ENCODE assay signal across 1 cellular context in the genomic region with DNA sequence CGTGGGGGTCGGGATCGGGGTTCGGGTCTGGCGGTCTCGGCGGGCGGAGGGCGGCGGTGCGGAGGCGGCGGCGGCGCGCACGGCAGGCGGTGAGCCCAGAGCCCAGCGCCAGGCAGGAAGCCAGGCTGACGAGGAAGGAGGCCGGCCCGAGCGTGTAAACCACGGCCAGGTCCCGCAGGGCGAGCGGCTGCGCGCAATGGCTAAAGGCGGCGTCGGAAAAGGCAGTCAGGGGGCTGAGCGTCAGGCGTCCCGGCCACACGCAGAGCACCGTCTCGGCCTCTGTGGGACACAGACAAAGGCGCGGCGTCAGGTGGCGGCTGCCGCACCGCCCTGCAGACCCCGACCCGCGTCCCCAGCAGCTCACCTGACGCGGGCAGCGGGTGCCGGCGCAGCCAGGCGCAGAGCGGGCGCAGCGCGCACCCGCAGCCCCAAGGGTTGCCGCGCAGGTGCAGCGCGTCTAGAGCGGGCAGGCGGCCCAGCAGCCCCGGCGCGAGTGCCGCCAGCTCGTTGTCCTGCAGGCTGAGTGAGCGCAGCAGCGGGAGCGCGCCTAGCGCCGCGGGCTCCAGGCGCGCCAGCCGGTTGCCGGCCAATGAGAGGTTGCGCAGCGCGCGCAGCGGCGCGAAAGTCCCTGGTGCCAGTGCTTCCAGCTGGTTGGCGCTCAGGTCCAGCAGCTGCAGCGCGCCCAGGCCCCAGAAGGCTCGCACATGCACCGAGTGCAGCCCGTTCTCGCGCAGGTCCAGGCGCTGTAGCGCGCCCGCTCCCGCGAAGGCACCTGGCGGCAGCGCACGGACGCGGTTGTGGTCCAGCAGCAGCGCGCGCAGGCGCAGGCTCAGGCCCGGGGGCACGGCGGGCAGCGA.
A peak's percentile ranks its signal among the peaks of the same experiment; 100 is the strongest.
TF ChIP-seq lines count a peak whose summit lies in the region.

No MANE protein-coding gene starts in this region.

TF ChIP-seq in GM12878, 131 proteins besides CTCF, POLR2A, EP300 and RAD21:
- TF ChIP-seq TCF12 (IDR thresholded peaks at IDR 0.05; ENCODE audit: low read depth, low read length) (0 out of 2 replicates have a peak, but pooled peaks have one; percentile 5), GATAD2B (conservative IDR thresholded peaks at IDR 0.05; ENCODE audit: low read depth) (peak; percentile 76; the same call in 1 of the 2 replicates), MXI1 (IDR thresholded peaks at IDR 0.05; ENCODE audit: low read depth, low read length) (peak; percentile 60), NRF1 (conservative IDR thresholded peaks at IDR 0.05; ENCODE audit: low read depth, low read length) (peak; percentile 33; the same call in 1 of the 2 replicates), LARP7 (IDR thresholded peaks at IDR 0.05) (peak; percentile 79; the same call in 1 of the 2 replicates), HDAC6 (IDR thresholded peaks at IDR 0.05; ENCODE audit: unreplicated experiment) (peak; percentile 100), SREBF2 (IDR thresholded peaks at IDR 0.05; ENCODE audit: low read length) (no peak), NR2F1 (conservative IDR thresholded peaks at IDR 0.05) (0 out of 2 replicates have a peak, but pooled peaks have one; percentile 27), DPF2 (IDR thresholded peaks at IDR 0.05) (peak; percentile 55; the same call in 1 of the 2 replicates), PAX8 (IDR thresholded peaks at IDR 0.05) (no peak), CREM (IDR thresholded peaks at IDR 0.05; ENCODE audit: low read depth) (no peak), CEBPB (IDR thresholded peaks at IDR 0.05; ENCODE audit: borderline replicate concordance in 1 of 2, low read depth in 2 of 2, low read length in 2 of 2) (no peak), SREBF1 (IDR thresholded peaks at IDR 0.05; ENCODE audit: low read length) (no peak), TCF7 (IDR thresholded peaks at IDR 0.05; ENCODE audit: borderline replicate concordance) (no peak), SMAD5 (IDR thresholded peaks at IDR 0.05; ENCODE audit: low read depth) (no peak), HDAC2 (IDR thresholded peaks at IDR 0.05) (0 out of 2 replicates have a peak, but pooled peaks have one; percentile 3), CHD1 (IDR thresholded peaks at IDR 0.05; ENCODE audit: low read depth, low read length) (no peak), TCF3 (IDR thresholded peaks at IDR 0.05; ENCODE audit: borderline replicate concordance, insufficient read depth, low read depth, low read length) (peak; percentile 51; the same call in 1 of the 2 replicates), RB1 (IDR thresholded peaks at IDR 0.05; ENCODE audit: borderline replicate concordance) (peak; percentile 71; the same call in 1 of the 2 replicates), IKZF1 (conservative IDR thresholded peaks at IDR 0.05) (peak; percentile 57), BCL11A (IDR thresholded peaks at IDR 0.05; ENCODE audit: low read depth, low read length) (no peak), ETV6 (conservative IDR thresholded peaks at IDR 0.05 in 1 of 2, IDR thresholded peaks at IDR 0.05 in 1 of 2; ENCODE audit: borderline replicate concordance in 1 of 2, low read depth in 1 of 2) (no peak), SMARCA5 (IDR thresholded peaks at IDR 0.05) (no peak; the same call in 1 of the 2 replicates), ESRRA (IDR thresholded peaks at IDR 0.05; ENCODE audit: low read length) (no peak), STAT3 (IDR thresholded peaks at IDR 0.05; ENCODE audit: low read depth, low read length) (no peak)
- TF ChIP-seq, protein P1, sequence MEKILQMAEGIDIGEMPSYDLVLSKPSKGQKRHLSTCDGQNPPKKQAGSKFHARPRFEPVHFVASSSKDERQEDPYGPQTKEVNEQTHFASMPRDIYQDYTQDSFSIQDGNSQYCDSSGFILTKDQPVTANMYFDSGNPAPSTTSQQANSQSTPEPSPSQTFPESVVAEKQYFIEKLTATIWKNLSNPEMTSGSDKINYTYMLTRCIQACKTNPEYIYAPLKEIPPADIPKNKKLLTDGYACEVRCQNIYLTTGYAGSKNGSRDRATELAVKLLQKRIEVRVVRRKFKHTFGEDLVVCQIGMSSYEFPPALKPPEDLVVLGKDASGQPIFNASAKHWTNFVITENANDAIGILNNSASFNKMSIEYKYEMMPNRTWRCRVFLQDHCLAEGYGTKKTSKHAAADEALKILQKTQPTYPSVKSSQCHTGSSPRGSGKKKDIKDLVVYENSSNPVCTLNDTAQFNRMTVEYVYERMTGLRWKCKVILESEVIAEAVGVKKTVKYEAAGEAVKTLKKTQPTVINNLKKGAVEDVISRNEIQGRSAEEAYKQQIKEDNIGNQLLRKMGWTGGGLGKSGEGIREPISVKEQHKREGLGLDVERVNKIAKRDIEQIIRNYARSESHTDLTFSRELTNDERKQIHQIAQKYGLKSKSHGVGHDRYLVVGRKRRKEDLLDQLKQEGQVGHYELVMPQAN (conservative IDR thresholded peaks at IDR 0.05), result peak; percentile 25; the same call in 1 of the 2 replicates
- TF ChIP-seq, protein P2, sequence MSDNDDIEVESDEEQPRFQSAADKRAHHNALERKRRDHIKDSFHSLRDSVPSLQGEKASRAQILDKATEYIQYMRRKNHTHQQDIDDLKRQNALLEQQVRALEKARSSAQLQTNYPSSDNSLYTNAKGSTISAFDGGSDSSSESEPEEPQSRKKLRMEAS (IDR thresholded peaks at IDR 0.05; ENCODE audit: low read depth, low read length), result no peak
- TF ChIP-seq, protein P3, sequence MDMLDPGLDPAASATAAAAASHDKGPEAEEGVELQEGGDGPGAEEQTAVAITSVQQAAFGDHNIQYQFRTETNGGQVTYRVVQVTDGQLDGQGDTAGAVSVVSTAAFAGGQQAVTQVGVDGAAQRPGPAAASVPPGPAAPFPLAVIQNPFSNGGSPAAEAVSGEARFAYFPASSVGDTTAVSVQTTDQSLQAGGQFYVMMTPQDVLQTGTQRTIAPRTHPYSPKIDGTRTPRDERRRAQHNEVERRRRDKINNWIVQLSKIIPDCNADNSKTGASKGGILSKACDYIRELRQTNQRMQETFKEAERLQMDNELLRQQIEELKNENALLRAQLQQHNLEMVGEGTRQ (IDR thresholded peaks at IDR 0.05; ENCODE audit: borderline replicate concordance, low read depth, low read length), result no peak
- TF ChIP-seq, protein P4, sequence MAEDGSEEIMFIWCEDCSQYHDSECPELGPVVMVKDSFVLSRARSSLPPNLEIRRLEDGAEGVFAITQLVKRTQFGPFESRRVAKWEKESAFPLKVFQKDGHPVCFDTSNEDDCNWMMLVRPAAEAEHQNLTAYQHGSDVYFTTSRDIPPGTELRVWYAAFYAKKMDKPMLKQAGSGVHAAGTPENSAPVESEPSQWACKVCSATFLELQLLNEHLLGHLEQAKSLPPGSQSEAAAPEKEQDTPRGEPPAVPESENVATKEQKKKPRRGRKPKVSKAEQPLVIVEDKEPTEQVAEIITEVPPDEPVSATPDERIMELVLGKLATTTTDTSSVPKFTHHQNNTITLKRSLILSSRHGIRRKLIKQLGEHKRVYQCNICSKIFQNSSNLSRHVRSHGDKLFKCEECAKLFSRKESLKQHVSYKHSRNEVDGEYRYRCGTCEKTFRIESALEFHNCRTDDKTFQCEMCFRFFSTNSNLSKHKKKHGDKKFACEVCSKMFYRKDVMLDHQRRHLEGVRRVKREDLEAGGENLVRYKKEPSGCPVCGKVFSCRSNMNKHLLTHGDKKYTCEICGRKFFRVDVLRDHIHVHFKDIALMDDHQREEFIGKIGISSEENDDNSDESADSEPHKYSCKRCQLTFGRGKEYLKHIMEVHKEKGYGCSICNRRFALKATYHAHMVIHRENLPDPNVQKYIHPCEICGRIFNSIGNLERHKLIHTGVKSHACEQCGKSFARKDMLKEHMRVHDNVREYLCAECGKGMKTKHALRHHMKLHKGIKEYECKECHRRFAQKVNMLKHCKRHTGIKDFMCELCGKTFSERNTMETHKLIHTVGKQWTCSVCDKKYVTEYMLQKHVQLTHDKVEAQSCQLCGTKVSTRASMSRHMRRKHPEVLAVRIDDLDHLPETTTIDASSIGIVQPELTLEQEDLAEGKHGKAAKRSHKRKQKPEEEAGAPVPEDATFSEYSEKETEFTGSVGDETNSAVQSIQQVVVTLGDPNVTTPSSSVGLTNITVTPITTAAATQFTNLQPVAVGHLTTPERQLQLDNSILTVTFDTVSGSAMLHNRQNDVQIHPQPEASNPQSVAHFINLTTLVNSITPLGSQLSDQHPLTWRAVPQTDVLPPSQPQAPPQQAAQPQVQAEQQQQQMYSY (CRISPR knock-in tag; IDR thresholded peaks at IDR 0.05), result no peak
- TF ChIP-seq, protein P5, sequence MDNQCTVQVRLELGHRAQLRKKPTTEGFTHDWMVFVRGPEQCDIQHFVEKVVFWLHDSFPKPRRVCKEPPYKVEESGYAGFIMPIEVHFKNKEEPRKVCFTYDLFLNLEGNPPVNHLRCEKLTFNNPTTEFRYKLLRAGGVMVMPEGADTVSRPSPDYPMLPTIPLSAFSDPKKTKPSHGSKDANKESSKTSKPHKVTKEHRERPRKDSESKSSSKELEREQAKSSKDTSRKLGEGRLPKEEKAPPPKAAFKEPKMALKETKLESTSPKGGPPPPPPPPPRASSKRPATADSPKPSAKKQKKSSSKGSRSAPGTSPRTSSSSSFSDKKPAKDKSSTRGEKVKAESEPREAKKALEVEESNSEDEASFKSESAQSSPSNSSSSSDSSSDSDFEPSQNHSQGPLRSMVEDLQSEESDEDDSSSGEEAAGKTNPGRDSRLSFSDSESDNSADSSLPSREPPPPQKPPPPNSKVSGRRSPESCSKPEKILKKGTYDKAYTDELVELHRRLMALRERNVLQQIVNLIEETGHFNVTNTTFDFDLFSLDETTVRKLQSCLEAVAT (IDR thresholded peaks at IDR 0.05), result no peak
- TF ChIP-seq, protein P6, sequence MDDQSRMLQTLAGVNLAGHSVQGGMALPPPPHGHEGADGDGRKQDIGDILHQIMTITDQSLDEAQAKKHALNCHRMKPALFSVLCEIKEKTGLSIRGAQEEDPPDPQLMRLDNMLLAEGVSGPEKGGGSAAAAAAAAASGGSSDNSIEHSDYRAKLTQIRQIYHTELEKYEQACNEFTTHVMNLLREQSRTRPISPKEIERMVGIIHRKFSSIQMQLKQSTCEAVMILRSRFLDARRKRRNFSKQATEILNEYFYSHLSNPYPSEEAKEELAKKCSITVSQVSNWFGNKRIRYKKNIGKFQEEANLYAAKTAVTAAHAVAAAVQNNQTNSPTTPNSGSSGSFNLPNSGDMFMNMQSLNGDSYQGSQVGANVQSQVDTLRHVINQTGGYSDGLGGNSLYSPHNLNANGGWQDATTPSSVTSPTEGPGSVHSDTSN (IDR thresholded peaks at IDR 0.05; ENCODE audit: insufficient replicate concordance, low read depth, low read length), result no peak
- TF ChIP-seq, protein P7, sequence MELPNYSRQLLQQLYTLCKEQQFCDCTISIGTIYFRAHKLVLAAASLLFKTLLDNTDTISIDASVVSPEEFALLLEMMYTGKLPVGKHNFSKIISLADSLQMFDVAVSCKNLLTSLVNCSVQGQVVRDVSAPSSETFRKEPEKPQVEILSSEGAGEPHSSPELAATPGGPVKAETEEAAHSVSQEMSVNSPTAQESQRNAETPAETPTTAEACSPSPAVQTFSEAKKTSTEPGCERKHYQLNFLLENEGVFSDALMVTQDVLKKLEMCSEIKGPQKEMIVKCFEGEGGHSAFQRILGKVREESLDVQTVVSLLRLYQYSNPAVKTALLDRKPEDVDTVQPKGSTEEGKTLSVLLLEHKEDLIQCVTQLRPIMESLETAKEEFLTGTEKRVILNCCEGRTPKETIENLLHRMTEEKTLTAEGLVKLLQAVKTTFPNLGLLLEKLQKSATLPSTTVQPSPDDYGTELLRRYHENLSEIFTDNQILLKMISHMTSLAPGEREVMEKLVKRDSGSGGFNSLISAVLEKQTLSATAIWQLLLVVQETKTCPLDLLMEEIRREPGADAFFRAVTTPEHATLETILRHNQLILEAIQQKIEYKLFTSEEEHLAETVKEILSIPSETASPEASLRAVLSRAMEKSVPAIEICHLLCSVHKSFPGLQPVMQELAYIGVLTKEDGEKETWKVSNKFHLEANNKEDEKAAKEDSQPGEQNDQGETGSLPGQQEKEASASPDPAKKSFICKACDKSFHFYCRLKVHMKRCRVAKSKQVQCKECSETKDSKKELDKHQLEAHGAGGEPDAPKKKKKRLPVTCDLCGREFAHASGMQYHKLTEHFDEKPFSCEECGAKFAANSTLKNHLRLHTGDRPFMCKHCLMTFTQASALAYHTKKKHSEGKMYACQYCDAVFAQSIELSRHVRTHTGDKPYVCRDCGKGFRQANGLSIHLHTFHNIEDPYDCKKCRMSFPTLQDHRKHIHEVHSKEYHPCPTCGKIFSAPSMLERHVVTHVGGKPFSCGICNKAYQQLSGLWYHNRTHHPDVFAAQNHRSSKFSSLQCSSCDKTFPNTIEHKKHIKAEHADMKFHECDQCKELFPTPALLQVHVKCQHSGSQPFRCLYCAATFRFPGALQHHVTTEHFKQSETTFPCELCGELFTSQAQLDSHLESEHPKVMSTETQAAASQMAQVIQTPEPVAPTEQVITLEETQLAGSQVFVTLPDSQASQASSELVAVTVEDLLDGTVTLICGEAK (IDR thresholded peaks at IDR 0.05; ENCODE audit: borderline replicate concordance), result no peak
- TF ChIP-seq, protein P8, sequence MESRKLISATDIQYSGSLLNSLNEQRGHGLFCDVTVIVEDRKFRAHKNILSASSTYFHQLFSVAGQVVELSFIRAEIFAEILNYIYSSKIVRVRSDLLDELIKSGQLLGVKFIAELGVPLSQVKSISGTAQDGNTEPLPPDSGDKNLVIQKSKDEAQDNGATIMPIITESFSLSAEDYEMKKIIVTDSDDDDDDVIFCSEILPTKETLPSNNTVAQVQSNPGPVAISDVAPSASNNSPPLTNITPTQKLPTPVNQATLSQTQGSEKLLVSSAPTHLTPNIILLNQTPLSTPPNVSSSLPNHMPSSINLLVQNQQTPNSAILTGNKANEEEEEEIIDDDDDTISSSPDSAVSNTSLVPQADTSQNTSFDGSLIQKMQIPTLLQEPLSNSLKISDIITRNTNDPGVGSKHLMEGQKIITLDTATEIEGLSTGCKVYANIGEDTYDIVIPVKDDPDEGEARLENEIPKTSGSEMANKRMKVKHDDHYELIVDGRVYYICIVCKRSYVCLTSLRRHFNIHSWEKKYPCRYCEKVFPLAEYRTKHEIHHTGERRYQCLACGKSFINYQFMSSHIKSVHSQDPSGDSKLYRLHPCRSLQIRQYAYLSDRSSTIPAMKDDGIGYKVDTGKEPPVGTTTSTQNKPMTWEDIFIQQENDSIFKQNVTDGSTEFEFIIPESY (IDR thresholded peaks at IDR 0.05), result no peak
